ENCODE assay signal across 23 cellular contexts in genomic region chr7:98305951-98306535, GRCh38. TPM values are rescaled to one million over a fixed set of nuclear protein-coding genes. Genes with fewer than 3 reads are reported as not detected.
A peak's percentile ranks its signal among the peaks of the same experiment; 100 is the strongest.
DNase-seq lines count a peak whose midpoint lies in the region; ATAC-seq, FAIRE-seq and TF ChIP-seq lines count a peak whose summit lies in the region.
"Had no signal": no experiment of that assay in that cellular context is flagged by ENCODE, and none has a peak within 500 bp of the region (broad histone marks: within the 10 kb centered on the region; RNA-seq: fewer than 3 reads in every experiment).

No MANE protein-coding gene starts in this region.

- no peaks in the 10 kb centered on the region for H3K79me1 ChIP-seq in mesendoderm (ENCODE audit: low read length)

- DNase-seq in GM23338 (ENCODE audit: low spot score) = no peak
- DNase-seq in mesendoderm = peak; percentile 81
- peak; percentile 54 for DNase-seq in spleen
- DNase-seq in DMS153 treated with DMSO at 0.1 percent for 48 hours (lab: John Stamatoyannopoulos, UW; ENCODE audit: unreplicated experiment) = no peak
- DNase-seq in pancreas = no peak
- DNase-seq in AG08396 (ENCODE audit: low spot score) = no peak
- DNase-seq: C1 segment of cervical spinal cord; CD8-positive, alpha-beta T cell; EL; GF-D8; IMR-90; MV-4-11; NCI-H1694; NCI-H2081; NCI-H2171; NCI-H345; NCI-H524; NCI-H774; NK-92 treated with Interleukin-12 subunit alpha and Interleukin-12 subunit beta, amount 100 ng/mL, for 24 hours; SIG-M5 had no signal

- H3K27me3 ChIP-seq in GM23338 (ENCODE audit: insufficient read depth) (no peaks in the 10 kb centered on the region), mesendoderm (ENCODE audit: insufficient read depth, low read length, poor library complexity) (no peaks in the 10 kb centered on the region), spleen (replicated peaks in 1 of 7) (no peaks in the 10 kb centered on the region), pancreas (no peaks in the 10 kb centered on the region)

- peak overlapping the region; percentile 10; the same call in 1 of the 2 replicates for H3K27ac Mint-ChIP-seq in GM23338
- H3K27ac Mint-ChIP-seq: CD8-positive, alpha-beta T cell had no signal

- H3K4me3 ChIP-seq in GM23338 = no peak overlapping the region
- H3K4me3 ChIP-seq in mesendoderm (ENCODE audit: low read length) = no peak overlapping the region
- H3K4me3 ChIP-seq in spleen = no peak overlapping the region
- no peak overlapping the region for H3K4me3 ChIP-seq in pancreas

- no peaks in the 10 kb centered on the region for H3K9me3 Mint-ChIP-seq in GM23338
- H3K9me3 Mint-ChIP-seq: CD8-positive, alpha-beta T cell had no signal

- no peak overlapping the region for H3K18ac ChIP-seq in mesendoderm (ENCODE audit: low read length)

- peaks cover 25% of the 10 kb centered on the region for H3K36me3 ChIP-seq in GM23338 (ENCODE audit: insufficient read depth)
- peaks cover 8% of the 10 kb centered on the region for H3K36me3 ChIP-seq in mesendoderm (ENCODE audit: control insufficient read depth, insufficient read depth, low read length)
- peaks cover 2 to 71% (median 14%) of the 10 kb centered on the region in 6 donors for H3K36me3 ChIP-seq in spleen
- peaks cover 0 to 65% (median 0%) of the 10 kb centered on the region in 3 donors for H3K36me3 ChIP-seq in pancreas

- H3K9ac ChIP-seq in mesendoderm (ENCODE audit: low read length) = no peak overlapping the region
- H3K9ac ChIP-seq: KMS-11 had no signal

- H2AK5ac ChIP-seq in mesendoderm (ENCODE audit: low read length) = no peak overlapping the region

- H4K8ac ChIP-seq in mesendoderm (ENCODE audit: low read depth, low read length) = no peak overlapping the region

- H2BK5ac ChIP-seq in mesendoderm (ENCODE audit: low read length) = peak overlapping the region; percentile 28

- TF ChIP-seq POLR2A in spleen (IDR thresholded peaks at IDR 0.05) = no peak

- H3F3A ChIP-seq in GM23338 (replicated peaks; ENCODE audit: low read depth) = no peaks in the 10 kb centered on the region; the same call in 1 of the 2 replicates

- no peaks in the 10 kb centered on the region for H3K9me3 ChIP-seq in spleen
- no peaks in the 10 kb centered on the region for H3K9me3 ChIP-seq in pancreas

- ATAC-seq in GM23338 (no peak), SK-N-SH treated with all-trans-retinoic acid at 6 μM for 48 hours (no peak), pancreas (no peak)
- ATAC-seq: CD8-positive, alpha-beta T cell had no signal

- peaks cover 76% of the 10 kb centered on the region for H3K36me3 Mint-ChIP-seq in GM23338 (ENCODE audit: low read depth)
- H3K36me3 Mint-ChIP-seq: CD8-positive, alpha-beta T cell had no signal

- H3K79me2 ChIP-seq in GM23338 (replicated peaks; ENCODE audit: insufficient read depth) (no peaks in the 10 kb centered on the region; the same call in 1 of the 2 replicates), mesendoderm (ENCODE audit: control insufficient read depth, insufficient read depth, low read length) (no peaks in the 10 kb centered on the region)

- no peak for FAIRE-seq in pancreas (lab: Jason Lieb, UNC)
- FAIRE-seq: GM19239 had no signal

- no peak for TF ChIP-seq CTCF in GM23338 (conservative IDR thresholded peaks at IDR 0.05; ENCODE audit: low read depth in 2 of 2)
- no peak for TF ChIP-seq CTCF in spleen (IDR thresholded peaks at IDR 0.05 in 8 of 11, conservative IDR thresholded peaks at IDR 0.05 in 3 of 11)
- no peak for TF ChIP-seq CTCF in pancreas (IDR thresholded peaks at IDR 0.05)

- H3K4me2 ChIP-seq in GM23338 (no peak overlapping the region), mesendoderm (ENCODE audit: low read length) (no peak overlapping the region)
- H3K4me2 ChIP-seq: KMS-11 had no signal

- WGBS in mesendoderm (ENCODE audit: extremely low coverage, insufficient coverage, low lambda C conversion rate) = no CpG with 5 or more reads among the region's 22 CpGs
- 78 to 90% (median 89%) methylated on average over 18 to 22 of the region's 22 CpGs for WGBS in spleen, 5 donors
- WGBS in pancreas, 2 donors = 71 to 72% methylated on average over 22 of the region's 22 CpGs

- H2BK120ac ChIP-seq in mesendoderm (ENCODE audit: low read depth, low read length) = no peak overlapping the region

- H4K20me1 ChIP-seq in GM23338 (replicated peaks; ENCODE audit: insufficient read depth) = peaks cover 9% of the 10 kb centered on the region; the same call in 1 of the 2 replicates

- H3K4ac ChIP-seq in mesendoderm (ENCODE audit: low read depth, low read length) = no peak overlapping the region

- H3K9me2 ChIP-seq in GM23338 (ENCODE audit: insufficient read depth) = no peaks in the 10 kb centered on the region

- H3K4me1 ChIP-seq in GM23338 (ENCODE audit: insufficient read depth) = no peaks in the 10 kb centered on the region; the same call in 1 of the 2 replicates
- H3K4me1 ChIP-seq in mesendoderm (ENCODE audit: control insufficient read depth, low read depth, low read length) = no peaks in the 10 kb centered on the region
- no peaks in the 10 kb centered on the region for H3K4me1 ChIP-seq in spleen
- no peaks in the 10 kb centered on the region for H3K4me1 ChIP-seq in pancreas

- H3K23ac ChIP-seq in mesendoderm (ENCODE audit: low read length) = no peak overlapping the region

- H2BK15ac ChIP-seq in mesendoderm (replicated peaks; ENCODE audit: low read depth) = no peak overlapping the region

- intact Hi-C loops in spleen (cut with DNase I; ENCODE audit: low total_unique reads) (no loop called here), pancreas (cut with DNase I) (no loop called here)

- H3K4me1 Mint-ChIP-seq in GM23338 = peaks cover 11% of the 10 kb centered on the region

- no peak overlapping the region for H4K5ac ChIP-seq in mesendoderm (ENCODE audit: low read length)

- H3K27ac ChIP-seq in GM23338 (ENCODE audit: low read depth) (no peak overlapping the region), mesendoderm (ENCODE audit: low read depth, low read length) (no peak overlapping the region), spleen (no peak overlapping the region), pancreas (no peak overlapping the region)
- H3K27ac ChIP-seq: KMS-11 had no signal

- H3K56ac ChIP-seq in mesendoderm (ENCODE audit: low read length) = peak overlapping the region; percentile 63

- peaks cover 5% of the 10 kb centered on the region for H3K27me3 Mint-ChIP-seq in GM23338 (ENCODE audit: insufficient read depth, low read depth, poor library complexity)

- H2AFZ ChIP-seq in GM23338 = no peak overlapping the region

- no peak overlapping the region for H3K4me3 Mint-ChIP-seq in GM23338
- H3K4me3 Mint-ChIP-seq: CD8-positive, alpha-beta T cell had no signal

TF ChIP-seq in GM23338, 12 proteins besides CTCF, POLR2A, EP300 and RAD21:
- no peak for TF ChIP-seq EZH2phosphoT487 (IDR thresholded peaks at IDR 0.05; ENCODE audit: unreplicated experiment)
- no peak for TF ChIP-seq ZNF331 (CRISPR knock-in tag; IDR thresholded peaks at IDR 0.05; ENCODE audit: low read depth)
- TF ChIP-seq POLR2AphosphoS5 (IDR thresholded peaks at IDR 0.05; ENCODE audit: low read depth) = no peak
- TF ChIP-seq ETS1 (IDR thresholded peaks at IDR 0.05) = no peak
- no peak for TF ChIP-seq NANOG (IDR thresholded peaks at IDR 0.05; ENCODE audit: borderline replicate concordance)
- no peak for TF ChIP-seq STAT1 (IDR thresholded peaks at IDR 0.05; ENCODE audit: unreplicated experiment)
- no peak for TF ChIP-seq JUNB (IDR thresholded peaks at IDR 0.05; ENCODE audit: unreplicated experiment)

TF ChIP-seq in SK-N-SH treated with all-trans-retinoic acid at 6 μM for 48 hours, 23 proteins besides CTCF, POLR2A, EP300 and RAD21:
- TF ChIP-seq TCF4 (CRISPR knock-in tag; IDR thresholded peaks at IDR 0.05; ENCODE audit: borderline replicate concordance) (peak; percentile 19; the same call in 1 of the 2 replicates), ZFP3 (CRISPR knock-in tag; IDR thresholded peaks at IDR 0.05) (no peak)

RNA-seq across cellular contexts. Expression of gene BRI3, which starts 24.6 kb away (rescaled TPM):
- total RNA-seq in GM23338 (2014; rRNA removed; shearing (Covaris generic)) = 21.7 and 25.2 TPM in 2 replicates
- polyA plus RNA-seq in GM23338 (2016; fragmentation: Nextera tagmentation; extraction: Ambion mirVana) (66.1 and 141 TPM in 2 replicates), spleen (100 to 1,000 TPM in 2 of 3 donors, 10 to 100 TPM in 1; 100.0 to 229 (median 164) TPM), pancreas (100 to 1,000 TPM; 106 to 107 TPM)
- polyA plus RNA-seq in mesendoderm (2013, experiment 1 of 2) = 95.3 TPM
- polyA plus RNA-seq in mesendoderm (2013, experiment 2 of 2) = 94.4 TPM
- total RNA-seq in spleen (100 to 1,000 TPM in 4 of 7 donors, 10 to 100 TPM in 3; 59.3 to 264 (median 191) TPM), pancreas (100 to 1,000 TPM in 5 of 6 donors, 10 to 100 TPM in 1; 88.0 to 122 (median 118) TPM)

RNA-seq across cellular contexts. Expression of gene TECPR1, which starts 54.0 kb away (rescaled TPM):
- total RNA-seq in GM23338 (2014; rRNA removed; shearing (Covaris generic)) = 8.3 and 24.4 TPM in 2 replicates
- polyA plus RNA-seq in GM23338 (2016; fragmentation: Nextera tagmentation; extraction: Ambion mirVana) = 4.4 and 4.6 TPM in 2 replicates
- polyA plus RNA-seq in mesendoderm (2013, experiment 1 of 2) = 2.5 TPM
- 2.4 TPM for polyA plus RNA-seq in mesendoderm (2013, experiment 2 of 2)
- 10 to 100 TPM; 19.0 to 86.4 (median 46.1) TPM for total RNA-seq in spleen
- 10 to 100 TPM in 2 of 3 donors, 1 to 10 TPM in 1; 8.4 to 26.1 (median 14.3) TPM for polyA plus RNA-seq in spleen
- 10 to 100 TPM; 12.5 to 26.3 (median 20.0) TPM for total RNA-seq in pancreas
- 10 to 100 TPM; 16.2 to 36.3 TPM for polyA plus RNA-seq in pancreas

Comparison
In these comparisons a context has a peak if more than half of its experiments do, and no peak if none do; other contexts are left out.
1. DNase-seq: peak in mesendoderm (single experiment) and spleen (single experiment); none in GM23338 (single experiment), DMS153 treated with DMSO at 0.1 percent for 48 hours (single experiment), pancreas (0 of 6) and AG08396 (single experiment).